ENCODE assay signal across 20 cellular contexts in the genomic region with DNA sequence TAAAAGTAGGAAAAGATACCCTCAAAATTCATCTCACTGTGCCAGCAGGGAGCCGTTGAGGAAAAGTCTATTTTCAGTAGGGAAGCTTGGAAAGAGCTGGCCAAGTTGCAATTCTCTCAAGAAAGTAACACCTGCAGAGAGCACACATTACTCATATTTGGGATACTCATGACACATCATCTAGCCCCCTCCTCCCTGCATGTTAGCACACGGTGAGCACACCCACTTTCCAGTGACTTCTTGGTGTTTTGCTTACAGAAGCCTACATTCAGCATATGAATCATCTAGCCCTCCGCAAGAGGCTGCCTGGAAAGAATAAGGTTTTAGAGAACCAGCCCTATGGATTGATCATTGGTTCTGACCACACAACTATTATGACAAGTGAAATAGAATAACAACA.
A peak's percentile ranks its signal among the peaks of the same experiment; 100 is the strongest.
DNase-seq lines count a peak whose midpoint lies in the region; ATAC-seq lines count a peak whose summit lies in the region.
"Had no signal": no experiment of that assay in that cellular context is flagged by ENCODE, and none has a peak within 500 bp of the region (broad histone marks: within the 10 kb centered on the region; RNA-seq: fewer than 3 reads in every experiment).

No MANE protein-coding gene starts in this region.

- no peak overlapping the region for H3K4me3 Mint-ChIP-seq in stimulated activated naive CD8-positive, alpha-beta T cell treated with anti-CD3 and anti-CD28 coated beads, Interleukin-15, amount 100 ng/mL, for 72 hours
- no peak overlapping the region for H3K4me3 Mint-ChIP-seq in activated T-helper 17 cell treated with anti-CD3 and anti-CD28 coated beads, Interleukin-2, amount 50 U/mL, for 72 hours
- H3K4me3 Mint-ChIP-seq: CD8-positive, alpha-beta T cell; neural crest cell; stimulated activated memory B cell treated with anti-CD40 and anti-IgM and Interleukin-4, amounts not matched to agents 10 μg/mL and 1 μg/mL and 100 μg/mL, for 72 hours; T-helper 2 cell treated with Interferon-gamma antibody and Interleukin-4, amounts not matched to agents 5 μg/mL and 100 μg/mL, for 36 hours had no signal

- peaks cover 9% of the 10 kb centered on the region for H3K27me3 Mint-ChIP-seq in stimulated activated naive CD8-positive, alpha-beta T cell treated with anti-CD3 and anti-CD28 coated beads, Interleukin-15, amount 100 ng/mL, for 72 hours
- H3K27me3 Mint-ChIP-seq in activated T-helper 17 cell treated with anti-CD3 and anti-CD28 coated beads, Interleukin-2, amount 50 U/mL, for 72 hours: no peaks in the 10 kb centered on the region
- H3K27me3 Mint-ChIP-seq: stimulated activated memory B cell treated with anti-CD40 and anti-IgM and Interleukin-4, amounts not matched to agents 10 μg/mL and 1 μg/mL and 100 μg/mL, for 72 hours had no signal

- H3K9me3 ChIP-seq in aorta (ENCODE audit: control insufficient read depth, low read length): no peaks in the 10 kb centered on the region
- H3K9me3 ChIP-seq: colonic mucosa, SJCRH30, transverse colon had no signal

- 68 to 74% methylated on average over 3 of the region's 3 CpGs for WGBS in aorta, 2 donors

- peak; percentile 46 for ATAC-seq in stimulated activated naive CD8-positive, alpha-beta T cell treated with anti-CD3 and anti-CD28 coated beads, Interleukin-15, Interleukin-2, amounts not matched to agents 100 U/mL and 50 U/mL, for 24 hours
- ATAC-seq in stimulated activated naive CD8-positive, alpha-beta T cell treated with anti-CD3 and anti-CD28 coated beads, Interleukin-15, amount 100 ng/mL, for 72 hours: no peak
- peak; percentile 39 for ATAC-seq in activated T-helper 17 cell treated with anti-CD3 and anti-CD28 coated beads, Interleukin-2, amount 50 U/mL, for 72 hours (replicated peaks)
- ATAC-seq in aorta (ENCODE audit: low FRiP score) (no peak), HG03097 (IDR thresholded peaks at IDR 0.05; ENCODE audit: low FRiP score, unreplicated experiment) (no peak), GM21526 (IDR thresholded peaks at IDR 0.05; ENCODE audit: low FRiP score, unreplicated experiment) (no peak)
- ATAC-seq: CD8-positive, alpha-beta T cell; stimulated activated memory B cell treated with anti-CD40 and anti-IgM and Interleukin-4, amounts not matched to agents 10 μg/mL and 1 μg/mL and 100 μg/mL, for 72 hours had no signal

- no peak overlapping the region for H3K27ac ChIP-seq in aorta (ENCODE audit: low read depth in 1 of 2, low read length in 2 of 2)
- H3K27ac ChIP-seq: colonic mucosa, GM23248, SJCRH30, transverse colon had no signal

- H3K27me3 ChIP-seq in aorta (ENCODE audit: control insufficient read depth in 1 of 2, insufficient read depth in 2 of 2, low read length in 1 of 2): no peaks in the 10 kb centered on the region
- H3K27me3 ChIP-seq: colonic mucosa, SJCRH30, transverse colon had no signal

- no peak overlapping the region for H3K27ac Mint-ChIP-seq in stimulated activated naive CD8-positive, alpha-beta T cell treated with anti-CD3 and anti-CD28 coated beads, Interleukin-15, amount 100 ng/mL, for 72 hours
- H3K27ac Mint-ChIP-seq in activated T-helper 17 cell treated with anti-CD3 and anti-CD28 coated beads, Interleukin-2, amount 50 U/mL, for 72 hours: no peak overlapping the region
- H3K27ac Mint-ChIP-seq: CD8-positive, alpha-beta T cell; stimulated activated memory B cell treated with anti-CD40 and anti-IgM and Interleukin-4, amounts not matched to agents 10 μg/mL and 1 μg/mL and 100 μg/mL, for 72 hours; T-helper 2 cell treated with Interferon-gamma antibody and Interleukin-4, amounts not matched to agents 5 μg/mL and 100 μg/mL, for 36 hours had no signal

- no peaks in the 10 kb centered on the region for H3K36me3 Mint-ChIP-seq in activated T-helper 17 cell treated with anti-CD3 and anti-CD28 coated beads, Interleukin-2, amount 50 U/mL, for 72 hours (ENCODE audit: low read depth)
- H3K36me3 Mint-ChIP-seq: CD8-positive, alpha-beta T cell; stimulated activated memory B cell treated with anti-CD40 and anti-IgM and Interleukin-4, amounts not matched to agents 10 μg/mL and 1 μg/mL and 100 μg/mL, for 72 hours had no signal

- no peaks in the 10 kb centered on the region for H3K4me1 ChIP-seq in aorta (ENCODE audit: control insufficient read depth in 1 of 2, insufficient read depth in 2 of 2, low read length in 2 of 2)
- H3K4me1 ChIP-seq: colonic mucosa, SJCRH30, transverse colon had no signal

- no peak overlapping the region for H3K4me3 ChIP-seq in aorta (ENCODE audit: low read length in 2 of 2)
- H3K4me3 ChIP-seq: colonic mucosa, GM23248, SJCRH30, transverse colon had no signal

- no peaks in the 10 kb centered on the region for H3K36me3 ChIP-seq in aorta (ENCODE audit: control insufficient read depth in 1 of 2, insufficient read depth in 2 of 2, low read length in 1 of 2)
- H3K36me3 ChIP-seq: colonic mucosa, SJCRH30, transverse colon had no signal

- intact Hi-C loops in aorta (cut with DNase I): no loop called here

- H3K9me3 Mint-ChIP-seq in stimulated activated naive CD8-positive, alpha-beta T cell treated with anti-CD3 and anti-CD28 coated beads, Interleukin-15, amount 100 ng/mL, for 72 hours: peaks cover 0 to 24% of the 10 kb centered on the region in 2 donors
- H3K9me3 Mint-ChIP-seq in activated T-helper 17 cell treated with anti-CD3 and anti-CD28 coated beads, Interleukin-2, amount 50 U/mL, for 72 hours: no peaks in the 10 kb centered on the region

- no peak for DNase-seq in stimulated activated naive CD8-positive, alpha-beta T cell treated with anti-CD3 and anti-CD28 coated beads, Interleukin-15, Interleukin-2, amounts not matched to agents 100 U/mL and 50 U/mL, for 24 hours
- no peak for DNase-seq in stimulated activated naive CD8-positive, alpha-beta T cell treated with anti-CD3 and anti-CD28 coated beads, Interleukin-15, amount 100 ng/mL, for 72 hours
- DNase-seq in inferior parietal cortex (ENCODE audit: extremely low spot score): peak; percentile 40
- no peak for DNase-seq in aorta
- DNase-seq in AML-193 (lab: John Stamatoyannopoulos, UW): no peak
- DNase-seq: activated CD4-positive, CD25-positive, alpha-beta regulatory T cell; activated effector memory CD4-positive, alpha-beta T cell treated with anti-CD3 and anti-CD28 coated beads, Interleukin-2, amount 50 U/mL, for 16 hours; CD8-positive, alpha-beta T cell; colonic mucosa; GM23248; NCI-H187 treated with DMSO at 0.1 percent for 48 hours; NCI-H446; SJCRH30; transverse colon had no signal

- no peaks in the 10 kb centered on the region for H3K4me1 Mint-ChIP-seq in stimulated activated naive CD8-positive, alpha-beta T cell treated with anti-CD3 and anti-CD28 coated beads, Interleukin-15, amount 100 ng/mL, for 72 hours
- H3K4me1 Mint-ChIP-seq in activated T-helper 17 cell treated with anti-CD3 and anti-CD28 coated beads, Interleukin-2, amount 50 U/mL, for 72 hours: no peaks in the 10 kb centered on the region
- H3K4me1 Mint-ChIP-seq: neural crest cell; stimulated activated memory B cell treated with anti-CD40 and anti-IgM and Interleukin-4, amounts not matched to agents 10 μg/mL and 1 μg/mL and 100 μg/mL, for 72 hours had no signal

Comparison
In these comparisons a context has a peak if more than half of its experiments do, and no peak if none do; other contexts are left out.
1. ATAC-seq: peak in stimulated activated naive CD8-positive, alpha-beta T cell treated with anti-CD3 and anti-CD28 coated beads, Interleukin-15, Interleukin-2, amounts not matched to agents 100 U/mL and 50 U/mL, for 24 hours (single experiment) and activated T-helper 17 cell treated with anti-CD3 and anti-CD28 coated beads, Interleukin-2, amount 50 U/mL, for 72 hours (single experiment); none in stimulated activated naive CD8-positive, alpha-beta T cell treated with anti-CD3 and anti-CD28 coated beads, Interleukin-15, amount 100 ng/mL, for 72 hours (single experiment), aorta (single experiment), HG03097 (single experiment) and GM21526 (single experiment).